8 cellular contexts compared by ENCODE assay signal in genomic region chr15:65869127-65869953, GRCh38. TPM values are rescaled to one million over a fixed set of nuclear protein-coding genes. Genes with fewer than 3 reads are reported as not detected.
DNase-seq lines count a peak whose midpoint lies in the region; TF ChIP-seq lines count a peak whose summit lies in the region.

Gene RAB11A, plus strand, starts transcription at chr15:65869491. Its CDS starts 95 bp downstream, at chr15:65869586.

- DNase-seq in GF-D8 (lab: John Stamatoyannopoulos, UW) (peak; percentile 86), HCEC 1CT (peak; percentile 98), MM.1S (peak; percentile 98), SIG-M5 (lab: John Stamatoyannopoulos, UW) (peak; percentile 73), activated gamma-delta T cell treated with Interleukin-2 at 50 U/mL for 16 hours (peak; percentile 94), foreskin fibroblast (peak; percentile 96 to 99), neural progenitor cell (ENCODE audit: low spot score) (peak; percentile 98), stromal cell of bone marrow (ENCODE audit: low read depth) (peak; percentile 91)

- H3K79me2 ChIP-seq in MM.1S (ENCODE audit: low read length) (peaks cover 48% of the 10 kb centered on the region), neural progenitor cell (ENCODE audit: low read depth) (peaks cover 50% of the 10 kb centered on the region)

- peaks cover 11% of the 10 kb centered on the region for H3K9me3 Mint-ChIP-seq in neural progenitor cell

- H3K36me3 ChIP-seq in MM.1S (replicated peaks; ENCODE audit: insufficient read depth, low read length) (no peaks in the 10 kb centered on the region), neural progenitor cell (no peaks in the 10 kb centered on the region)

- H3K9me3 ChIP-seq in MM.1S (replicated peaks; ENCODE audit: insufficient read depth, low read length) (no peaks in the 10 kb centered on the region), neural progenitor cell (ENCODE audit: low read depth) (no peaks in the 10 kb centered on the region)

- no peaks in the 10 kb centered on the region for H3K27me3 ChIP-seq in MM.1S (replicated peaks; ENCODE audit: insufficient read depth, low read length)
- no peaks in the 10 kb centered on the region for H3K27me3 ChIP-seq in neural progenitor cell

- TF ChIP-seq CTCF in MM.1S (IDR thresholded peaks at IDR 0.05; ENCODE audit: low read length): peak; percentile 35
- peak; percentile 24 for TF ChIP-seq CTCF in foreskin fibroblast (IDR thresholded peaks at IDR 0.05; ENCODE audit: low read depth, low read length)
- peak; percentile 32 for TF ChIP-seq CTCF in neural progenitor cell (IDR thresholded peaks at IDR 0.05)

- peak within 1 kb of the TSS; percentile 90 for H2AFZ ChIP-seq in MM.1S (ENCODE audit: low read length)
- peak within 1 kb of the TSS; percentile 98 for H2AFZ ChIP-seq in neural progenitor cell (replicated peaks)

- no peaks in the 10 kb centered on the region for H3K9me2 ChIP-seq in MM.1S (replicated peaks; ENCODE audit: insufficient read depth, low read length)

- H3K27ac ChIP-seq in MM.1S (ENCODE audit: low read length) (peak within 1 kb of the TSS; percentile 68), neural progenitor cell (peak within 1 kb of the TSS; percentile 93)

- H3K4me2 ChIP-seq in MM.1S (ENCODE audit: low read depth, low read length) (peak within 1 kb of the TSS; percentile 81), neural progenitor cell (peak within 1 kb of the TSS; percentile 77)

- peaks cover 4% of the 10 kb centered on the region; the same call in 1 of the 2 replicates for H3K4me1 ChIP-seq in MM.1S (ENCODE audit: low read length)
- H3K4me1 ChIP-seq in neural progenitor cell: peaks cover 4% of the 10 kb centered on the region

- peaks cover 3% of the 10 kb centered on the region; the same call in 1 of the 2 replicates for H4K20me1 ChIP-seq in MM.1S (ENCODE audit: insufficient read depth, low read length)
- peaks cover 44% of the 10 kb centered on the region for H4K20me1 ChIP-seq in neural progenitor cell (ENCODE audit: low read depth)

- H3K4me1 Mint-ChIP-seq in neural progenitor cell: peaks cover 20% of the 10 kb centered on the region

- peak within 1 kb of the TSS; percentile 100 for H3K4me3 Mint-ChIP-seq in neural progenitor cell

- peak within 1 kb of the TSS; percentile 85 for H3K9ac ChIP-seq in MM.1S (ENCODE audit: low read length)
- H3K9ac ChIP-seq in neural progenitor cell: peak within 1 kb of the TSS; percentile 79

- peak within 1 kb of the TSS; percentile 99 for H3K4me3 ChIP-seq in MM.1S (ENCODE audit: low read length)
- H3K4me3 ChIP-seq in foreskin fibroblast (ENCODE audit: low read depth in 1 of 2, low read length in 2 of 2): peak within 1 kb of the TSS; percentile 99 to 100
- H3K4me3 ChIP-seq in neural progenitor cell: peak within 1 kb of the TSS; percentile 89

- H3K36me3 Mint-ChIP-seq in neural progenitor cell: peaks cover 8% of the 10 kb centered on the region

- peaks cover 14% of the 10 kb centered on the region for H3K27me3 Mint-ChIP-seq in neural progenitor cell (ENCODE audit: insufficient read depth, low read depth)

- 0 out of 2 replicates have a peak, but pooled peaks cover 4% of the 10 kb centered on the region for H3F3A ChIP-seq in MM.1S (ENCODE audit: insufficient read depth, low read length)
- H3F3A ChIP-seq in neural progenitor cell (ENCODE audit: low read depth): peaks cover 12% of the 10 kb centered on the region

- H3K27ac Mint-ChIP-seq in neural progenitor cell: peak within 1 kb of the TSS; percentile 100

RNA-seq across cellular contexts. Expression of gene RAB11A, which starts in this region (rescaled TPM):
- total RNA-seq in neural progenitor cell (ENCODE audit: low replicate concordance): 261 and 482 TPM in 2 replicates

Comparison
In these comparisons a context has a peak if more than half of its experiments do, and no peak if none do; other contexts are left out.
1. Peak in every context shown above with its lines: DNase-seq, H3K4me3 ChIP-seq and H3K27ac ChIP-seq.